In the genomic region with DNA sequence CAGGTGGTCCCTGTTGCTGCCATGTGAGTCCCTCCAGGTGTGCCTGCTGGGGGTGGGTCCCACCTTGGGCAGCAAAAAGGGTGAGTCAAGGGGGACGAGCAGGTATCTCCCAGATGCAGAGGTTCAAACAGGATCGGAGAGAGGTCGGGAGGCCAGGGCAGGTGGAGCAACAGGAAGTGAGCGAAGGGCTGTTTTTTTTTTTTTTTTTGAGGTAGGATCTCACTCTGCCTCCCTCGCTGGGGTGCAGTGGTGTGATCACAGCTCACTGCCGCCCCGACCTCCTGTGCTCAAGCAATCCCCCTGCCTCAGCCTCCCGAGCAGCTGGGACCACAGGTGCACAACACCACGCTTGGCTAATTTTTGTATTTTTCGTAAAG, we compare ENCODE assay signal across 13 cellular contexts. TPM values are rescaled to one million over a fixed set of nuclear protein-coding genes. Genes with fewer than 3 reads are reported as not detected.
DNase-seq lines count a peak whose midpoint lies in the region; ATAC-seq, FAIRE-seq and TF ChIP-seq lines count a peak whose summit lies in the region.
"Had no signal": no experiment of that assay in that cellular context is flagged by ENCODE, and none has a peak within 500 bp of the region (broad histone marks: within the 10 kb centered on the region; RNA-seq: fewer than 3 reads in every experiment).

No MANE protein-coding gene starts in this region.

- H3K27me3 ChIP-seq in CD4-positive, alpha-beta memory T cell (ENCODE audit: insufficient read depth, low read length), result no peaks in the 10 kb centered on the region
- H3K27me3 ChIP-seq in astrocyte (ENCODE audit: insufficient read depth, low read length) (no peaks in the 10 kb centered on the region), neutrophil (no peaks in the 10 kb centered on the region)

- intact Hi-C loops in CD4-positive, alpha-beta memory T cell (cut with micrococcal nuclease), result no loop called here
- intact Hi-C loops in OCI-LY7 (cut with micrococcal nuclease; ENCODE audit: unreplicated experiment), result no loop called here

- H3K4me2 ChIP-seq in OCI-LY7 (ENCODE audit: low read length) (peak overlapping the region; percentile 54), astrocyte (ENCODE audit: low read length) (peak overlapping the region; percentile 74)

- H3K4me3 ChIP-seq in CD4-positive, alpha-beta memory T cell (ENCODE audit: low read length in 2 of 2), result no peak overlapping the region
- peak overlapping the region; percentile 12 for H3K4me3 ChIP-seq in OCI-LY7 (ENCODE audit: low read depth, low read length, poor library complexity, severe bottlenecking)
- H3K4me3 ChIP-seq in astrocyte (ENCODE audit: insufficient read depth, low read depth, low read length), result no peak overlapping the region
- peak overlapping the region; percentile 39 to 47 for H3K4me3 ChIP-seq in neutrophil (ENCODE audit: low read depth in 1 of 2, low read length in 1 of 2)
- H3K4me3 ChIP-seq: psoas muscle had no signal

- H2AFZ ChIP-seq in OCI-LY7 (ENCODE audit: low read length) (peak overlapping the region; percentile 98; the same call in 1 of the 2 replicates), astrocyte (ENCODE audit: low read depth, low read length) (no peak overlapping the region)

- peaks cover 8 to 31% (median 23%) of the 10 kb centered on the region in 4 donors for H3K4me1 Mint-ChIP-seq in CD4-positive, alpha-beta memory T cell
- H3K4me1 Mint-ChIP-seq in astrocyte (ENCODE audit: low read depth, unreplicated experiment) (no peaks in the 10 kb centered on the region), glutamatergic neuron (ENCODE audit: low read depth, unreplicated experiment) (no peaks in the 10 kb centered on the region)
- H3K4me1 Mint-ChIP-seq: H9 had no signal

- FAIRE-seq in astrocyte (lab: Jason Lieb, UNC), result no peak

- H3K4me1 ChIP-seq in CD4-positive, alpha-beta memory T cell (ENCODE audit: insufficient read depth, low read length), result peaks cover 19% of the 10 kb centered on the region
- H3K4me1 ChIP-seq in OCI-LY7 (ENCODE audit: insufficient read depth, low read length, poor library complexity, severe bottlenecking) (peaks cover 29% of the 10 kb centered on the region), astrocyte (ENCODE audit: insufficient read depth, low read length) (peaks cover 7% of the 10 kb centered on the region), neutrophil (ENCODE audit: control insufficient read depth in 1 of 2, insufficient read depth in 1 of 2, low read depth in 1 of 2, low read length in 1 of 2) (peaks cover 49 to 56% of the 10 kb centered on the region in 2 experiments)
- H3K4me1 ChIP-seq: psoas muscle had no signal

- no peaks in the 10 kb centered on the region for H3K9me3 Mint-ChIP-seq in CD4-positive, alpha-beta memory T cell
- H3K9me3 Mint-ChIP-seq in astrocyte (ENCODE audit: unreplicated experiment), result peaks cover 1% of the 10 kb centered on the region
- H3K9me3 Mint-ChIP-seq in glutamatergic neuron (ENCODE audit: unreplicated experiment), result peaks cover 3% of the 10 kb centered on the region
- H3K9me3 Mint-ChIP-seq: H9 had no signal

- peak overlapping the region in 6 of 8 donors; percentile 57 to 82 (median 73) for H3K4me3 Mint-ChIP-seq in CD4-positive, alpha-beta memory T cell
- H3K4me3 Mint-ChIP-seq in astrocyte (ENCODE audit: unreplicated experiment), result no peak overlapping the region
- H3K4me3 Mint-ChIP-seq in glutamatergic neuron (ENCODE audit: unreplicated experiment), result no peak overlapping the region
- H3K4me3 Mint-ChIP-seq: H9 had no signal

- H3K79me2 ChIP-seq in OCI-LY7 (ENCODE audit: insufficient read depth, low read depth, low read length), result no peaks in the 10 kb centered on the region
- no peaks in the 10 kb centered on the region for H3K79me2 ChIP-seq in astrocyte (ENCODE audit: insufficient read depth, low read length)

- peak overlapping the region in 6 of 7 donors; percentile 35 to 87 (median 64) for H3K27ac Mint-ChIP-seq in CD4-positive, alpha-beta memory T cell
- H3K27ac Mint-ChIP-seq in astrocyte (ENCODE audit: unreplicated experiment) (no peak overlapping the region), glutamatergic neuron (ENCODE audit: unreplicated experiment) (no peak overlapping the region)
- H3K27ac Mint-ChIP-seq: H9 had no signal

- no peaks in the 10 kb centered on the region for H3K9me2 ChIP-seq in OCI-LY7 (ENCODE audit: insufficient read depth, low read length)

- BruUV-seq in OCI-LY7 (replicated peaks; lab: Mats Ljungman, UMichigan), result no TSS peak

- CTCF ChIA-PET in CD4-positive, alpha-beta memory T cell (lab: Charles Lee; ENCODE audit: partially characterized antibody), result interaction anchor here (0.9 to 7.1 kb wide), 13 partner anchors 9 to 127 kb away, joined by 3 to 154 read pairs (median 6); no protein-coding TSS in a partner anchor
- CTCF ChIA-PET in OCI-LY7 (lab: Charles Lee; ENCODE audit: unreplicated experiment), result interaction anchor here (0.6 to 1.0 kb wide), 3 partner anchors 24 to 115 kb away, joined by 3 to 11 read pairs (median 3); no protein-coding TSS in a partner anchor

- POLR2A ChIA-PET in CD4-positive, alpha-beta memory T cell (lab: Charles Lee; ENCODE audit: partially characterized antibody), result interaction anchor here (0.6 to 1.8 kb wide), 4 partner anchors 16 to 146 kb away, joined by 3 to 7 read pairs (median 3); no protein-coding TSS in a partner anchor
- POLR2A ChIA-PET in OCI-LY7 (lab: Charles Lee), result interaction anchor here (0.6 to 1.7 kb wide), 3 partner anchors 16 to 125 kb away, joined by 3 to 10 read pairs (median 8); no protein-coding TSS in a partner anchor

- no peak overlapping the region for H3K27ac ChIP-seq in CD4-positive, alpha-beta memory T cell (ENCODE audit: low read depth, low read length)
- H3K27ac ChIP-seq in OCI-LY7 (ENCODE audit: low read depth, low read length, poor library complexity, severe bottlenecking) (peak overlapping the region; percentile 81), astrocyte (ENCODE audit: low read depth, low read length) (peak overlapping the region; percentile 88), neutrophil (peak overlapping the region; percentile 76)

- no peaks in the 10 kb centered on the region for H4K20me1 ChIP-seq in OCI-LY7 (ENCODE audit: insufficient read depth, low read length)
- no peaks in the 10 kb centered on the region for H4K20me1 ChIP-seq in astrocyte (ENCODE audit: insufficient read depth, low read length)

- no peaks in the 10 kb centered on the region for H3K36me3 ChIP-seq in CD4-positive, alpha-beta memory T cell (ENCODE audit: insufficient read depth, low read length)
- no peaks in the 10 kb centered on the region for H3K36me3 ChIP-seq in OCI-LY7 (ENCODE audit: insufficient read depth, low read length)
- no peaks in the 10 kb centered on the region for H3K36me3 ChIP-seq in astrocyte (ENCODE audit: insufficient read depth, low read length)
- no peaks in the 10 kb centered on the region for H3K36me3 ChIP-seq in neutrophil

- DNase-seq in CD4-positive, alpha-beta memory T cell, result peak in 1 of 5 donors; percentile 41
- peak; percentile 88 for DNase-seq in OCI-LY7 (ENCODE audit: low spot score)
- no peak for DNase-seq in astrocyte (ENCODE audit: low read depth)
- DNase-seq in glutamatergic neuron, result no peak
- DNase-seq in KG1 (lab: John Stamatoyannopoulos, UW), result no peak
- DNase-seq in DMS79 treated with DMSO at 0.1 percent for 48 hours (lab: John Stamatoyannopoulos, UW), result no peak
- DNase-seq: activated CD4-positive, CD25-positive, alpha-beta regulatory T cell treated with anti-CD3 and anti-CD28 coated beads, Interleukin-2, amount 50 U/mL, for 72 hours; H9; NCI-H82; stimulated activated CD4-positive, alpha-beta T cell treated with anti-CD3 and anti-CD28 coated beads, Interleukin-4, amount 100 ng/mL, for 4 hours had no signal

- TF ChIP-seq CTCF in OCI-LY7 (conservative IDR thresholded peaks at IDR 0.05; ENCODE audit: low read length) (no peak), astrocyte (IDR thresholded peaks at IDR 0.05; ENCODE audit: insufficient read depth, low read depth, low read length) (no peak), neutrophil (IDR thresholded peaks at IDR 0.05) (no peak), glutamatergic neuron (IDR thresholded peaks at IDR 0.05; ENCODE audit: partially characterized antibody, unreplicated experiment) (no peak)

- ATAC-seq in HG03280 (IDR thresholded peaks at IDR 0.05; ENCODE audit: unreplicated experiment), result no peak

- H3K9me3 ChIP-seq in CD4-positive, alpha-beta memory T cell (ENCODE audit: control insufficient read depth in 1 of 2, low read length in 2 of 2), result no peaks in the 10 kb centered on the region
- H3K9me3 ChIP-seq in OCI-LY7 (ENCODE audit: low read length), result no peaks in the 10 kb centered on the region
- no peaks in the 10 kb centered on the region for H3K9me3 ChIP-seq in astrocyte (ENCODE audit: insufficient read depth, low read depth, low read length)
- H3K9me3 ChIP-seq in neutrophil, result no peaks in the 10 kb centered on the region
- H3K9me3 ChIP-seq: psoas muscle had no signal

- no peaks in the 10 kb centered on the region for H3K27me3 Mint-ChIP-seq in CD4-positive, alpha-beta memory T cell
- no peaks in the 10 kb centered on the region for H3K27me3 Mint-ChIP-seq in astrocyte (ENCODE audit: low read depth, unreplicated experiment)
- peaks cover 6% of the 10 kb centered on the region for H3K27me3 Mint-ChIP-seq in glutamatergic neuron (ENCODE audit: unreplicated experiment)

- no peaks in the 10 kb centered on the region for H3K36me3 Mint-ChIP-seq in CD4-positive, alpha-beta memory T cell
- H3K36me3 Mint-ChIP-seq in astrocyte (ENCODE audit: low read depth, unreplicated experiment), result no peaks in the 10 kb centered on the region
- no peaks in the 10 kb centered on the region for H3K36me3 Mint-ChIP-seq in glutamatergic neuron (ENCODE audit: unreplicated experiment)

- no peak overlapping the region for H3K9ac ChIP-seq in astrocyte (ENCODE audit: low read length)

RNA-seq across cellular contexts. Expression of a gene that starts 39.4 kb away (rescaled TPM):
- total RNA-seq in CD4-positive, alpha-beta memory T cell, result not detected
- polyA plus RNA-seq in CD4-positive, alpha-beta memory T cell, result not detected
- total RNA-seq in OCI-LY7 (2014; rRNA removed; shearing (Covaris generic)), result 0.15 TPM in 1 of 2 replicates, not detected in the other
- total RNA-seq in OCI-LY7 (2022), result not detected in 2 replicates
- total RNA-seq in astrocyte, result not detected in 2 replicates
- not detected for total RNA-seq in glutamatergic neuron (ENCODE audit: unreplicated experiment)
- total RNA-seq: H9, psoas muscle had no signal
- polyA plus RNA-seq: psoas muscle had no signal

RNA-seq across cellular contexts. Expression of a gene that starts 41.1 kb away (rescaled TPM):
- not detected for total RNA-seq in CD4-positive, alpha-beta memory T cell
- 1 to 10 TPM in 1 of 2 donors, under 1 TPM in 1; 0.35 to 2.5 TPM for polyA plus RNA-seq in CD4-positive, alpha-beta memory T cell
- total RNA-seq in OCI-LY7 (2014; rRNA removed; shearing (Covaris generic)), result not detected in 2 replicates
- total RNA-seq in OCI-LY7 (2022) (not detected in 2 replicates), astrocyte (not detected in 2 replicates), glutamatergic neuron (ENCODE audit: unreplicated experiment) (not detected)
- total RNA-seq: H9, psoas muscle had no signal
- polyA plus RNA-seq: psoas muscle had no signal

Comparison
In these comparisons a context has a peak if more than half of its experiments do, and no peak if none do; other contexts are left out.
1. H3K4me3 ChIP-seq: peak in OCI-LY7 (single experiment) and neutrophil (2 of 2); none in CD4-positive, alpha-beta memory T cell (0 of 2) and astrocyte (single experiment).
2. H3K27ac Mint-ChIP-seq: peak in CD4-positive, alpha-beta memory T cell (6 of 7); none in astrocyte (single experiment) and glutamatergic neuron (single experiment).
3. H3K4me3 Mint-ChIP-seq: peak in CD4-positive, alpha-beta memory T cell (6 of 8); none in astrocyte (single experiment) and glutamatergic neuron (single experiment).